ENCODE assay signal across 8 cellular contexts in genomic region chr7:104980969-104981670, GRCh38. TPM values are rescaled to one million over a fixed set of nuclear protein-coding genes. Genes with fewer than 3 reads are reported as not detected.
DNase-seq lines count a peak whose midpoint lies in the region; ATAC-seq, FAIRE-seq and TF ChIP-seq lines count a peak whose summit lies in the region.

No MANE protein-coding gene starts in this region.

- no peak overlapping the region for H3K27ac ChIP-seq in CD8-positive, alpha-beta T cell (ENCODE audit: low read depth, low read length)
- no peak overlapping the region for H3K27ac ChIP-seq in HEK293 (ENCODE audit: extremely low read depth, low read depth, low read length)
- H3K27ac ChIP-seq in HepG2 (ENCODE audit: extremely low read length, insufficient read depth, low read length) = no peak overlapping the region
- H3K27ac ChIP-seq in uterus = peak overlapping the region in 1 of 2 donors; percentile 99

- peaks cover 6% of the 10 kb centered on the region for H3K36me3 Mint-ChIP-seq in CD8-positive, alpha-beta T cell

- H3K27me3 ChIP-seq in CD8-positive, alpha-beta T cell (ENCODE audit: insufficient read depth, low read length) = no peaks in the 10 kb centered on the region
- H3K27me3 ChIP-seq in HepG2 (ENCODE audit: control insufficient read depth in 1 of 2, insufficient read depth in 2 of 2, low read length in 2 of 2) = no peaks in the 10 kb centered on the region
- no peaks in the 10 kb centered on the region for H3K27me3 ChIP-seq in uterus

- no peak for DNase-seq in CD8-positive, alpha-beta T cell
- DNase-seq in NCI-H69 (lab: John Stamatoyannopoulos, UW) = peak; percentile 86
- no peak for DNase-seq in astrocyte of the cerebellum (ENCODE audit: low read depth)
- DNase-seq in HepG2 (ENCODE audit: low spot score) = peak; percentile 44
- no peak for DNase-seq in uterus
- no peak for DNase-seq in left cardiac atrium

- H3K4me1 ChIP-seq in CD8-positive, alpha-beta T cell (ENCODE audit: insufficient read depth, low read length) = peaks cover 24% of the 10 kb centered on the region
- peaks cover 46% of the 10 kb centered on the region for H3K4me1 ChIP-seq in HEK293 (ENCODE audit: control insufficient read depth, insufficient read depth, low read length)
- peaks cover 29% of the 10 kb centered on the region for H3K4me1 ChIP-seq in HepG2 (ENCODE audit: insufficient read depth, low read length)
- peaks cover 0 to 24% of the 10 kb centered on the region in 2 donors for H3K4me1 ChIP-seq in uterus

- TF ChIP-seq RAD21 in HepG2 (CRISPR knock-in tag; IDR thresholded peaks at IDR 0.05) = peak; percentile 71

- TF ChIP-seq EP300 in HepG2 (IDR thresholded peaks at IDR 0.05; ENCODE audit: low read depth in 2 of 2, low read length in 2 of 2) (no peak), HepG2 (CRISPR knock-in tag; IDR thresholded peaks at IDR 0.05; ENCODE audit: borderline replicate concordance) (no peak)

- POLR2A ChIA-PET in CD8-positive, alpha-beta T cell (lab: Charles Lee) = interaction anchor here (1.0 to 5.9 kb wide), 9 partner anchors 8 to 364 kb away, joined by 3 to 194 read pairs (median 3); partner anchors contain the start of gene KMT2E
- POLR2A ChIA-PET in HEK293 (lab: Yijun Ruan, JAX) = interaction anchor here (0.6 to 5.6 kb wide), 2 partner anchors 31 to 115 kb away, joined by 10 to 92 read pairs; partner anchors contain the start of gene KMT2E
- POLR2A ChIA-PET in HepG2 (lab: Yijun Ruan, JAX) = interaction anchor here (0.6 to 1.9 kb wide), 7 partner anchors 29 to 550 kb away, joined by 3 to 11 read pairs (median 4); partner anchors contain the start of genes KMT2E and RINT1

- no peak for FAIRE-seq in HepG2 (lab: Jason Lieb, UNC)

- ATAC-seq in CD8-positive, alpha-beta T cell = no peak
- ATAC-seq in HepG2 (no peak), GM21381 (IDR thresholded peaks at IDR 0.05; ENCODE audit: unreplicated experiment) (no peak), left cardiac atrium (no peak)

- H3K4me1 Mint-ChIP-seq in CD8-positive, alpha-beta T cell (ENCODE audit: low read depth) = peaks cover 36% of the 10 kb centered on the region

- peak; percentile 81 for TF ChIP-seq CTCF in CD8-positive, alpha-beta T cell (IDR thresholded peaks at IDR 0.05)
- TF ChIP-seq CTCF in HEK293 (tag by site-specific recombination; IDR thresholded peaks at IDR 0.05) (peak; percentile 53; the same call in 1 of the 2 replicates), astrocyte of the cerebellum (IDR thresholded peaks at IDR 0.05; ENCODE audit: low read depth, low read length, missing control alignments) (peak; percentile 43), HepG2 (CRISPR knock-in tag; IDR thresholded peaks at IDR 0.05) (peak; percentile 75), uterus (IDR thresholded peaks at IDR 0.05) (peak; percentile 60 to 77 (median 74))

- no peak for TF ChIP-seq POLR2A in HepG2 (IDR thresholded peaks at IDR 0.05; ENCODE audit: insufficient read depth in 1 of 2, low read depth in 2 of 2, low read length in 2 of 2)
- TF ChIP-seq POLR2A in uterus (IDR thresholded peaks at IDR 0.05) = no peak

- in situ Hi-C loops in astrocyte of the cerebellum (cut with HindIII; ENCODE audit: low sequenced_read_pairs) (loop anchor here (5.0 kb wide), 1 partner anchor 34 kb away; no protein-coding TSS in a partner anchor), HepG2 (cut with HindIII; ENCODE audit: extremely low pct_ligation_motif_present, low pct_unique_long_range_greater_than_20kb) (no loop called here)

- H3K4me3 ChIP-seq in CD8-positive, alpha-beta T cell (ENCODE audit: low read depth, low read length) = no peak overlapping the region
- H3K4me3 ChIP-seq in HEK293 (ENCODE audit: low read depth, low read length) = no peak overlapping the region
- no peak overlapping the region for H3K4me3 ChIP-seq in astrocyte of the cerebellum (ENCODE audit: low read depth, low read length)
- no peak overlapping the region for H3K4me3 ChIP-seq in HepG2 (replicated peaks in 1 of 3; ENCODE audit: insufficient read depth in 1 of 3, low read depth in 2 of 3, low read length in 3 of 3)
- no peak overlapping the region for H3K4me3 ChIP-seq in uterus

- no peak overlapping the region for H3K4me2 ChIP-seq in HepG2 (ENCODE audit: low read depth, low read length)

- peaks cover 16% of the 10 kb centered on the region; the same call in 1 of the 2 replicates for H4K20me1 ChIP-seq in HepG2 (ENCODE audit: insufficient read depth, low read length)

- H3K4me3 Mint-ChIP-seq in CD8-positive, alpha-beta T cell = no peak overlapping the region

- H3K79me2 ChIP-seq in HepG2 (ENCODE audit: insufficient read depth, low read length) = peaks cover 29% of the 10 kb centered on the region

- no peaks in the 10 kb centered on the region for H3K36me3 ChIP-seq in CD8-positive, alpha-beta T cell (ENCODE audit: insufficient read depth, low read length)
- H3K36me3 ChIP-seq in HEK293 (ENCODE audit: control insufficient read depth in 2 of 2, insufficient read depth in 1 of 2, low read length in 2 of 2) (peaks cover 0 to 6% of the 10 kb centered on the region in 2 experiments; a peak in 1 of 3 replicates), HepG2 (replicated peaks in 1 of 2; ENCODE audit: control insufficient read depth in 1 of 2, insufficient read depth in 2 of 2, low read length in 2 of 2) (0 out of 5 replicates have a peak, but pooled peaks cover 0 to under 1% of the 10 kb centered on the region in 2 experiments), uterus (no peaks in the 10 kb centered on the region)

- 50% methylated on average over 4 of the region's 4 CpGs for WGBS in HepG2 (ENCODE audit: low lambda C conversion rate)

- CTCF ChIA-PET in CD8-positive, alpha-beta T cell (lab: Charles Lee) = interaction anchor here (0.6 to 7.3 kb wide), 44 partner anchors 9 to 610 kb away, joined by 3 to 97 read pairs (median 5); partner anchors contain the start of gene KMT2E
- CTCF ChIA-PET in HEK293 (lab: Yijun Ruan, JAX) (interaction anchor here (0.5 to 3.7 kb wide), 55 partner anchors 9 to 1342 kb away, joined by 3 to 28 read pairs (median 4); partner anchors contain the start of gene KMT2E), HepG2 (lab: Yijun Ruan, JAX; ENCODE audit: low intra/inter-chr PET ratio, low total read pairs) (interaction anchor here (1.0 to 2.0 kb wide), 3 partner anchors 59 to 60 kb away, joined by 3 to 7 read pairs (median 6); no protein-coding TSS in a partner anchor)

- peak overlapping the region; percentile 39 for H3K27ac Mint-ChIP-seq in CD8-positive, alpha-beta T cell

- H3K9ac ChIP-seq in HepG2 (ENCODE audit: insufficient read depth, low read depth, low read length) = no peak overlapping the region

- H3K9me3 ChIP-seq in CD8-positive, alpha-beta T cell (ENCODE audit: low read length) = no peaks in the 10 kb centered on the region
- no peaks in the 10 kb centered on the region for H3K9me3 ChIP-seq in HEK293 (ENCODE audit: control insufficient read depth, insufficient read depth, low read depth, low read length)
- no peaks in the 10 kb centered on the region for H3K9me3 ChIP-seq in HepG2 (ENCODE audit: low read length)
- no peaks in the 10 kb centered on the region for H3K9me3 ChIP-seq in uterus

- no TSS peak for BruUV-seq in HepG2 (replicated peaks; lab: Mats Ljungman, UMichigan)

- intact Hi-C loops in CD8-positive, alpha-beta T cell (cut with DNase I, micrococcal nuclease) = loop anchor here (1.0 to 5.0 kb wide), 10 partner anchors 36 to 606 kb away; no protein-coding TSS in a partner anchor
- intact Hi-C loops in HepG2 (cut with micrococcal nuclease; ENCODE audit: unreplicated experiment) = loop anchor here (1.0 kb wide), 1 partner anchor 60 kb away; no protein-coding TSS in a partner anchor
- intact Hi-C loops in uterus (cut with DNase I; ENCODE audit: low total_unique reads) = no loop called here
- intact Hi-C loops in left cardiac atrium (cut with DNase I) = loop anchor here in 1 of 2 donors (5.0 to 10.0 kb wide), 2 partner anchors 34 to 64 kb away; no protein-coding TSS in a partner anchor

- H3K27me3 Mint-ChIP-seq in CD8-positive, alpha-beta T cell (ENCODE audit: low read depth) = no peaks in the 10 kb centered on the region

- no peak overlapping the region for H2AFZ ChIP-seq in HepG2 (ENCODE audit: low read length)

- H3K9me3 Mint-ChIP-seq in CD8-positive, alpha-beta T cell = no peaks in the 10 kb centered on the region

TF ChIP-seq in HEK293, 187 proteins besides CTCF, POLR2A, EP300 and RAD21 (continues in another document):
- peak; percentile 92 for TF ChIP-seq ZNF654 (tag by site-specific recombination; IDR thresholded peaks at IDR 0.05; ENCODE audit: low read depth)
- no peak for TF ChIP-seq ZNF184 (tag by site-specific recombination; IDR thresholded peaks at IDR 0.05)

TF ChIP-seq in HepG2, 621 proteins besides CTCF, POLR2A, EP300 and RAD21 (continues in another document):
- TF ChIP-seq CREB1 (IDR thresholded peaks at IDR 0.05) (no peak), CREB1 (CRISPR knock-in tag; IDR thresholded peaks at IDR 0.05) (0 out of 2 replicates have a peak, but pooled peaks have one; percentile 25), ZNF850 (CRISPR knock-in tag; conservative IDR thresholded peaks at IDR 0.05) (no peak), MXD4 (CRISPR knock-in tag; IDR thresholded peaks at IDR 0.05) (0 out of 2 replicates have a peak, but pooled peaks have one; percentile 29)

RNA-seq across cellular contexts. Expression of gene KMT2E, which starts 32.9 kb away (rescaled TPM):
- 100 to 1,000 TPM; 320 TPM for total RNA-seq in CD8-positive, alpha-beta T cell
- 24.4 and 31.3 TPM in 2 replicates for total RNA-seq in HepG2 (2016; rRNA removed; fragmentation: Illumina TruSeq; extraction: Trizol)
- total RNA-seq in HepG2 (2016; cell fraction: cytosol; rRNA removed; fragmentation: Illumina TruSeq; extraction: Trizol; ENCODE audit: low read depth) = 33.8 and 35.5 TPM in 2 replicates
- 22.1 and 28.1 TPM in 2 replicates for total RNA-seq in HepG2 (2016; cell fraction: insoluble cytoplasmic fraction; rRNA removed; fragmentation: Illumina TruSeq; extraction: Trizol)
- 22.4 and 24.0 TPM in 2 replicates for total RNA-seq in HepG2 (2016; cell fraction: membrane; rRNA removed; fragmentation: Illumina TruSeq; extraction: Trizol)
- 66.2 and 71.2 TPM in 2 replicates for total RNA-seq in HepG2 (2016; cell fraction: nucleus; rRNA removed; fragmentation: Illumina TruSeq; extraction: Trizol)
- polyA plus RNA-seq in HepG2 (2011; rRNA removed) = 6.3 and 7.2 TPM in 2 replicates
- 4.4 and 6.3 TPM in 2 replicates for polyA plus RNA-seq in HepG2 (2011; cell fraction: cytosol; rRNA removed)
- polyA plus RNA-seq in HepG2 (2011; cell fraction: nucleus; rRNA removed) = 37.0 and 41.5 TPM in 2 replicates
- polyA plus RNA-seq in HepG2 (2012) = 22.0 and 24.0 TPM in 2 replicates
- polyA plus RNA-seq in HepG2 (2016; cell fraction: cytosol; fragmentation: Illumina TruSeq; extraction: Trizol; ENCODE audit: low read depth) = 0.65 and 0.67 TPM in 2 replicates
- 15.4 and 16.5 TPM in 2 replicates for polyA plus RNA-seq in HepG2 (2016; cell fraction: insoluble cytoplasmic fraction; fragmentation: Illumina TruSeq; extraction: Trizol; ENCODE audit: low read depth)
- polyA plus RNA-seq in HepG2 (2016; cell fraction: membrane; fragmentation: Illumina TruSeq; extraction: Trizol; ENCODE audit: low read depth) = 2.3 and 2.8 TPM in 2 replicates
- 36.9 and 42.5 TPM in 2 replicates for polyA plus RNA-seq in HepG2 (2016; cell fraction: nucleus; fragmentation: Illumina TruSeq; extraction: Trizol; ENCODE audit: insufficient read depth, low read depth)
- polyA minus RNA-seq in HepG2 (2011; rRNA and poly(A)+ RNA removed; ENCODE audit: low replicate concordance) = 34.9 and 41.2 TPM in 2 replicates
- 15.4 and 16.4 TPM in 2 replicates for polyA minus RNA-seq in HepG2 (2011; cell fraction: cytosol; rRNA and poly(A)+ RNA removed)
- polyA minus RNA-seq in HepG2 (2011; cell fraction: nucleus; rRNA and poly(A)+ RNA removed) = 145 and 151 TPM in 2 replicates
- total RNA-seq in uterus = 100 to 1,000 TPM in 3 of 4 donors, 10 to 100 TPM in 1; 61.5 to 208 (median 148) TPM
- 10 to 100 TPM; 45.3 to 59.0 TPM for total RNA-seq in left cardiac atrium

Comparison
In these comparisons a context has a peak if more than half of its experiments do, and no peak if none do; other contexts are left out.
1. DNase-seq: peak in NCI-H69 (single experiment) and HepG2 (single experiment); none in CD8-positive, alpha-beta T cell (0 of 7), astrocyte of the cerebellum (single experiment), uterus (0 of 2) and left cardiac atrium (single experiment).
2. Peak in every context shown above with its lines, with median percentiles within 50 percentile points of each other: CTCF ChIP-seq.